Comparison of ENCODE assay signal across 1 cellular context in the genomic region with DNA sequence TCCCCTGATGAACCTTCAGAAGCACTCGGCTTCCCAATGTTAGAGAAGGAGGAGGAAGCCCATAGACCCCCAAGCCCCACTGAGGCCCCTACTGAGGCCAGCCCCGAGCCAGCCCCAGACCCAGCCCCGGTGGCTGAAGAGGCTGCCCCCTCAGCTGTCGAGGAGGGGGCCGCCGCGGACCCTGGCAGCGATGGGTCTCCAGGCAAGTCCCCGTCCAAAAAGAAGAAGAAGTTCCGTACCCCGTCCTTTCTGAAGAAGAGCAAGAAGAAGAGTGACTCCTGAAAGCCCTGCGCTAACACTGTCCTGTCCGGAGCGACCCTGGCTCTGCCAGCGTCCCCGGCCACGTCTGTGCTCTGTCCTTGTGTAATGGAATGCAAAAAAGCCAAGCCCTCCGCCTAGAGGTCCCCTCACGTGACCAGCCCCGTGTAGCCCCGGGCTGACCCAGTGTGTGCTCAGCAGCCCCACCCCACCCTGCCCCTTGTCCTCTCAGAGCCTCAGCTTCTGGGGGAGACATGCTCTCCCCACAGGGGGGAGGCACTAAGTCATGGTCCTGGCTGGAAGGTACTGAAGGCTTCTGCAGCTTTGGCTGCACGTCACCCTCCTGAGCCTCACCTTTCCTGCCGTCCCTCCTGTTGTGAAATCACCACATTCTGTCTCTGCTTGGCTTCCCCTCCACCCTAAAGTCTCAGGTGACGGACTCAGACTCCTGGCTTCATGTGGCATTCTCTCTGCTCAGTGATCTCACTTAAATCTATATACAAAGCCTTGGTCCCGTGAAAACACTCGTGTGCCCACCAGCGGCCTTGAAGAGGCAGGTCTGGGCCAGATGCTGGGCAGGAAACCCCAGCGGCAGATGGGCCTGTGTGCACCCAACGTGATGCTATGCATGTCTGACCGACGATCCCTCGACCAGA.
TF ChIP-seq lines count a peak whose summit lies in the region.

No MANE protein-coding gene starts in this region.

TF ChIP-seq in H1, 55 proteins besides CTCF, POLR2A, EP300 and RAD21:
- no peak for TF ChIP-seq ASH2L (IDR thresholded peaks at IDR 0.05; ENCODE audit: low read length)
- no peak for TF ChIP-seq BCL11A (IDR thresholded peaks at IDR 0.05; ENCODE audit: low read depth in 2 of 2, low read length in 2 of 2)
- peak; percentile 30; the same call in 1 of the 2 replicates for TF ChIP-seq POLR2AphosphoS5 (IDR thresholded peaks at IDR 0.05; ENCODE audit: low read depth, low read length)
- no peak for TF ChIP-seq FOSL1 (IDR thresholded peaks at IDR 0.05; ENCODE audit: insufficient read depth, low read depth, low read length)
